ENCODE assay signal across 16 cellular contexts in the genomic region with DNA sequence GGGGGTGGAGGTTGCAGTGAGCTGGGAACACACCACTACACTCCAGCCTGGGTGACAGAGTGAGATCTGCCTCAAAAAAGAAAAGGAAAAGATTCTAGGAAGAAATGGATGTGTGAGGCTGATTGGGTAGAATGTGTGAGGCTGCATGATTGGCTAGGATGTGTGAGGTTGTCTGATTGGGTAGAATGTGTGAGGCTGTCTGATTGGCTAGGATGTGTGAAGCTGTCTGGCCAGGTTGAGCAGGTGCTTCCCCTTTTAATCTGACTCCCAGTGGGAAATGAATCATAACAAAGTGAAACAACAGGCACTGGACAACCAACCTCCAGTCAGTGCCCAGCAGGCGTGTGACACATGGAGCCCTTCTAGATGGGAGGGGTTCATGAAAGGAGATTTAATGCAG. TPM values are rescaled to one million over a fixed set of nuclear protein-coding genes. Genes with fewer than 3 reads are reported as not detected.
DNase-seq lines count a peak whose midpoint lies in the region; ATAC-seq and TF ChIP-seq lines count a peak whose summit lies in the region.
"Had no signal": no experiment of that assay in that cellular context is flagged by ENCODE, and none has a peak within 500 bp of the region (broad histone marks: within the 10 kb centered on the region; RNA-seq: fewer than 3 reads in every experiment).

No MANE protein-coding gene starts in this region.

- no peak overlapping the region for H3K27ac ChIP-seq in tibial nerve

- TF ChIP-seq EP300 in tibial nerve (IDR thresholded peaks at IDR 0.05) = no peak

- peaks cover 0 to 12% (median 0%) of the 10 kb centered on the region in 4 donors for H3K9me3 ChIP-seq in tibial nerve

- TF ChIP-seq CTCF in choroid plexus epithelial cell (conservative IDR thresholded peaks at IDR 0.05; ENCODE audit: low read depth, low read length) (no peak), tibial nerve (IDR thresholded peaks at IDR 0.05) (no peak)

- no peak for TF ChIP-seq POLR2A in tibial nerve (IDR thresholded peaks at IDR 0.05)

- H3K4me1 ChIP-seq in tibial nerve = no peaks in the 10 kb centered on the region

- H3K36me3 ChIP-seq in tibial nerve = peaks cover 0 to 12% (median 0%) of the 10 kb centered on the region in 3 donors

- H3K4me3 ChIP-seq in choroid plexus epithelial cell (ENCODE audit: low read depth, low read length) (no peak overlapping the region), tibial nerve (no peak overlapping the region)

- WGBS in tibial nerve, 2 donors = 79 to 80% methylated on average over 1 of the region's 1 CpG

- no peaks in the 10 kb centered on the region for H3K27me3 ChIP-seq in tibial nerve

- peaks cover 7% of the 10 kb centered on the region for H3K4me1 Mint-ChIP-seq in activated T-cell treated with anti-CD3 and anti-CD28 coated beads, Interleukin-2, amount 50 U/mL, for 72 hours (ENCODE audit: low read depth)

- H3K27me3 Mint-ChIP-seq in activated T-cell treated with anti-CD3 and anti-CD28 coated beads, Interleukin-2, amount 50 U/mL, for 72 hours (ENCODE audit: low read depth) = no peaks in the 10 kb centered on the region

- no peak for ATAC-seq in activated T-cell treated with anti-CD3 and anti-CD28 coated beads, Interleukin-2, amount 50 U/mL, for 72 hours (replicated peaks in 1 of 2)
- no peak for ATAC-seq in HG02623 (IDR thresholded peaks at IDR 0.05; ENCODE audit: unreplicated experiment)
- ATAC-seq: left lobe of liver had no signal

- peak overlapping the region; percentile 45 for H3K27ac Mint-ChIP-seq in activated T-cell treated with anti-CD3 and anti-CD28 coated beads, Interleukin-2, amount 50 U/mL, for 72 hours

- peaks cover 10 to 28% of the 10 kb centered on the region in 2 donors for H3K36me3 Mint-ChIP-seq in activated T-cell treated with anti-CD3 and anti-CD28 coated beads, Interleukin-2, amount 50 U/mL, for 72 hours (ENCODE audit: insufficient read depth in 2 of 2)

- no peak for DNase-seq in activated T-cell treated with anti-CD3 and anti-CD28 coated beads, Interleukin-2, amount 50 U/mL, for 72 hours
- DNase-seq in activated T-cell treated with anti-CD3 and anti-CD28 coated beads for 4 hours (no peak), LoVo (ENCODE audit: low spot score) (peak; percentile 47), choroid plexus epithelial cell (ENCODE audit: low read depth) (peak; percentile 20), pulmonary artery endothelial cell (ENCODE audit: low read depth, low spot score) (peak; percentile 60), tibial nerve (ENCODE audit: low spot score in 2 of 2) (no peak), NCI-H526 treated with DMSO at 0.1 percent for 48 hours (lab: John Stamatoyannopoulos, UW) (no peak)
- DNase-seq: ACHN; caudate nucleus; effector memory CD4-positive, alpha-beta T cell; NCI-H1105 treated with DMSO at 0.1 percent for 48 hours; NK-92 treated with Interleukin-12 subunit alpha and Interleukin-12 subunit beta, amount 100 ng/mL, for 24 hours; T-helper 2 cell had no signal

- H3K4me3 Mint-ChIP-seq in activated T-cell treated with anti-CD3 and anti-CD28 coated beads, Interleukin-2, amount 50 U/mL, for 72 hours = no peak overlapping the region

- peaks cover 8 to 9% of the 10 kb centered on the region in 2 donors for H3K9me3 Mint-ChIP-seq in activated T-cell treated with anti-CD3 and anti-CD28 coated beads, Interleukin-2, amount 50 U/mL, for 72 hours

RNA-seq across cellular contexts. Expression of a gene that starts 14.7 kb away (rescaled TPM):
- total RNA-seq in activated T-cell treated with anti-CD3 and anti-CD28 coated beads, Interleukin-2, amount 50 U/mL, for 72 hours = 1 to 10 TPM; 4.6 to 6.9 TPM
- total RNA-seq in pulmonary artery endothelial cell = 0.07 and 0.39 TPM in 2 replicates
- total RNA-seq in tibial nerve = 10 to 100 TPM in 1 of 4 donors, 1 to 10 TPM in 3; 3.3 to 17.7 (median 4.1) TPM
- total RNA-seq: myocyte had no signal

Comparison
In these comparisons a context has a peak if more than half of its experiments do, and no peak if none do; other contexts are left out.
1. DNase-seq: peak in LoVo (single experiment), choroid plexus epithelial cell (single experiment) and pulmonary artery endothelial cell (single experiment); none in activated T-cell treated with anti-CD3 and anti-CD28 coated beads, Interleukin-2, amount 50 U/mL, for 72 hours (0 of 2), activated T-cell treated with anti-CD3 and anti-CD28 coated beads for 4 hours (single experiment), tibial nerve (0 of 2) and NCI-H526 treated with DMSO at 0.1 percent for 48 hours (single experiment).